In the genomic region with DNA sequence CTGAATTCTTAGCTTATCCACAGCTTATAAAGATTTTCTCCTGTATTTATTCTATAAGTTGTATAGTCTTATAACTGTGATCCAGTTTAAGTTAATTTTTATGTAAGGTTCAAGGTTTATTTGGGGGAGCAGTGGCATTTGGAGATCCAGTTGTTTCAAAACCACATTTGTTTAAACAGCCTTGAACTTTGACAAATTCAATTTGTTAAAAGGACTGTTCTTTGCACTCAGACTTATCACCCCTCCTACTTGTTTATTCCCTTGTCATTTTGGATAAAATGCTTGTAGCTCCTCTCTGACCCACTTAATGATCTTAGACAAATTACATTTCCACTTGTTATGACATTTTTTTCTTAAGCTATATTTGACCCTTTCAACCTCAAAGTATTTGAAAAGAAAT, we compare ENCODE assay signal across 1 cellular context.
TF ChIP-seq lines count a peak whose summit lies in the region.

No MANE protein-coding gene starts in this region.

TF ChIP-seq in HepG2, 621 proteins besides CTCF, POLR2A, EP300 and RAD21 (continued from another document and continues in another):
- TF ChIP-seq HDAC2 (CRISPR knock-in tag; IDR thresholded peaks at IDR 0.05) (no peak), HOXA3 (CRISPR knock-in tag; IDR thresholded peaks at IDR 0.05) (no peak), ZNF235 (CRISPR knock-in tag; IDR thresholded peaks at IDR 0.05; ENCODE audit: borderline replicate concordance) (no peak), NR2F6 (IDR thresholded peaks at IDR 0.05) (peak; percentile 93), NR2F6 (CRISPR knock-in tag; IDR thresholded peaks at IDR 0.05) (peak; percentile 90), ZZZ3 (CRISPR knock-in tag; IDR thresholded peaks at IDR 0.05; ENCODE audit: borderline replicate concordance) (no peak), KDM5A (IDR thresholded peaks at IDR 0.05; ENCODE audit: borderline replicate concordance, low read length) (no peak), ZMYM3 (CRISPR knock-in tag; IDR thresholded peaks at IDR 0.05) (no peak), ZNF441 (CRISPR knock-in tag; IDR thresholded peaks at IDR 0.05; ENCODE audit: borderline replicate concordance) (no peak), ETV6 (CRISPR knock-in tag; conservative IDR thresholded peaks at IDR 0.05) (no peak), ZNF580 (CRISPR knock-in tag; IDR thresholded peaks at IDR 0.05; ENCODE audit: borderline replicate concordance, low read depth) (no peak), ZNF782 (CRISPR knock-in tag; IDR thresholded peaks at IDR 0.05; ENCODE audit: borderline replicate concordance) (no peak), MAF1 (CRISPR knock-in tag; IDR thresholded peaks at IDR 0.05; ENCODE audit: borderline replicate concordance) (no peak), XRCC5 (optimal IDR thresholded peaks at IDR 0.05; ENCODE audit: low read length) (no peak), ZNF737 (CRISPR knock-in tag; IDR thresholded peaks at IDR 0.05; ENCODE audit: borderline replicate concordance) (no peak), ZNF160 (CRISPR knock-in tag; IDR thresholded peaks at IDR 0.05) (no peak), ARNTL (CRISPR knock-in tag; IDR thresholded peaks at IDR 0.05) (no peak), ZNF12 (CRISPR knock-in tag; IDR thresholded peaks at IDR 0.05) (no peak), ISL2 (CRISPR knock-in tag; IDR thresholded peaks at IDR 0.05) (peak; percentile 43; the same call in 1 of the 2 replicates), FIP1L1 (IDR thresholded peaks at IDR 0.05; ENCODE audit: borderline replicate concordance, insufficient read depth, low read depth, low read length) (no peak), GATAD1 (CRISPR knock-in tag; IDR thresholded peaks at IDR 0.05) (no peak), TEAD2 (CRISPR knock-in tag; IDR thresholded peaks at IDR 0.05) (no peak), MXI1 (IDR thresholded peaks at IDR 0.05; ENCODE audit: borderline replicate concordance, low read depth, low read length) (no peak), TRIM24 (CRISPR knock-in tag; IDR thresholded peaks at IDR 0.05) (no peak), IRF2 (CRISPR knock-in tag; IDR thresholded peaks at IDR 0.05) (no peak), MED8 (CRISPR knock-in tag; IDR thresholded peaks at IDR 0.05; ENCODE audit: insufficient replicate concordance) (no peak), PLRG1 (conservative IDR thresholded peaks at IDR 0.05) (no peak), MIXL1 (CRISPR knock-in tag; IDR thresholded peaks at IDR 0.05) (peak; percentile 95), ZNF34 (CRISPR knock-in tag; IDR thresholded peaks at IDR 0.05; ENCODE audit: borderline replicate concordance) (no peak), WIZ (CRISPR knock-in tag; IDR thresholded peaks at IDR 0.05) (no peak), ZBTB14 (CRISPR knock-in tag; IDR thresholded peaks at IDR 0.05) (no peak), ZNF296 (CRISPR knock-in tag; conservative IDR thresholded peaks at IDR 0.05) (no peak), EHMT2 (IDR thresholded peaks at IDR 0.05; ENCODE audit: borderline replicate concordance, low read depth, low read length) (peak; percentile 48; the same call in 1 of the 2 replicates), ZNF839 (CRISPR knock-in tag; IDR thresholded peaks at IDR 0.05; ENCODE audit: borderline replicate concordance) (no peak), MED1 (CRISPR knock-in tag; IDR thresholded peaks at IDR 0.05) (peak; percentile 47), ZNF558 (CRISPR knock-in tag; IDR thresholded peaks at IDR 0.05; ENCODE audit: borderline replicate concordance) (no peak), ETV5 (CRISPR knock-in tag; IDR thresholded peaks at IDR 0.05; ENCODE audit: borderline replicate concordance) (no peak), DPF2 (CRISPR knock-in tag; IDR thresholded peaks at IDR 0.05; ENCODE audit: borderline replicate concordance, low read depth) (peak; percentile 44; the same call in 1 of the 2 replicates), MEF2D (CRISPR knock-in tag; IDR thresholded peaks at IDR 0.05) (no peak), ZBTB26 (CRISPR knock-in tag; IDR thresholded peaks at IDR 0.05; ENCODE audit: borderline replicate concordance) (no peak), CBX1 (IDR thresholded peaks at IDR 0.05; ENCODE audit: low read depth) (no peak), ZSCAN5A (CRISPR knock-in tag; IDR thresholded peaks at IDR 0.05; ENCODE audit: borderline replicate concordance) (no peak), CREB1 (IDR thresholded peaks at IDR 0.05) (no peak), CREB1 (CRISPR knock-in tag; IDR thresholded peaks at IDR 0.05) (peak; percentile 36; the same call in 1 of the 2 replicates), TBX2 (CRISPR knock-in tag; IDR thresholded peaks at IDR 0.05; ENCODE audit: borderline replicate concordance) (no peak), FOXO1 (CRISPR knock-in tag; IDR thresholded peaks at IDR 0.05) (peak; percentile 71; the same call in 1 of the 2 replicates), ZSCAN12 (CRISPR knock-in tag; IDR thresholded peaks at IDR 0.05) (no peak), ZNF75D (CRISPR knock-in tag; IDR thresholded peaks at IDR 0.05; ENCODE audit: borderline replicate concordance) (no peak), HMG20B (CRISPR knock-in tag; conservative IDR thresholded peaks at IDR 0.05) (no peak), MIER2 (CRISPR knock-in tag; IDR thresholded peaks at IDR 0.05) (no peak), PHF20 (CRISPR knock-in tag; IDR thresholded peaks at IDR 0.05) (no peak), CENPBD1 (CRISPR knock-in tag; IDR thresholded peaks at IDR 0.05; ENCODE audit: borderline replicate concordance, low read depth) (no peak), CCDC6 (CRISPR knock-in tag; IDR thresholded peaks at IDR 0.05) (no peak), PAX8 (CRISPR knock-in tag; IDR thresholded peaks at IDR 0.05; ENCODE audit: borderline replicate concordance) (no peak), AKNA (CRISPR knock-in tag; IDR thresholded peaks at IDR 0.05; ENCODE audit: borderline replicate concordance) (no peak), KDM1A (CRISPR knock-in tag; IDR thresholded peaks at IDR 0.05) (no peak), CHCHD3 (CRISPR knock-in tag; IDR thresholded peaks at IDR 0.05) (no peak), ZNF775 (CRISPR knock-in tag; IDR thresholded peaks at IDR 0.05; ENCODE audit: borderline replicate concordance) (no peak), TOPORS (CRISPR knock-in tag; IDR thresholded peaks at IDR 0.05) (no peak), MEIS2 (CRISPR knock-in tag; IDR thresholded peaks at IDR 0.05) (no peak), DNMT1 (CRISPR knock-in tag; IDR thresholded peaks at IDR 0.05) (no peak), ZNF878 (CRISPR knock-in tag; IDR thresholded peaks at IDR 0.05) (no peak), ZBTB42 (CRISPR knock-in tag; IDR thresholded peaks at IDR 0.05) (no peak), ZFP37 (CRISPR knock-in tag; IDR thresholded peaks at IDR 0.05; ENCODE audit: borderline replicate concordance) (no peak), RFXANK (CRISPR knock-in tag; IDR thresholded peaks at IDR 0.05) (no peak), ZNF329 (CRISPR knock-in tag; IDR thresholded peaks at IDR 0.05; ENCODE audit: low read depth) (no peak), PHB2 (IDR thresholded peaks at IDR 0.05; ENCODE audit: partially characterized antibody) (no peak), FOXP1 (IDR thresholded peaks at IDR 0.05) (peak; percentile 63; the same call in 1 of the 2 replicates), FOXP1 (CRISPR knock-in tag; IDR thresholded peaks at IDR 0.05) (peak; percentile 82)
- TF ChIP-seq, protein P1, sequence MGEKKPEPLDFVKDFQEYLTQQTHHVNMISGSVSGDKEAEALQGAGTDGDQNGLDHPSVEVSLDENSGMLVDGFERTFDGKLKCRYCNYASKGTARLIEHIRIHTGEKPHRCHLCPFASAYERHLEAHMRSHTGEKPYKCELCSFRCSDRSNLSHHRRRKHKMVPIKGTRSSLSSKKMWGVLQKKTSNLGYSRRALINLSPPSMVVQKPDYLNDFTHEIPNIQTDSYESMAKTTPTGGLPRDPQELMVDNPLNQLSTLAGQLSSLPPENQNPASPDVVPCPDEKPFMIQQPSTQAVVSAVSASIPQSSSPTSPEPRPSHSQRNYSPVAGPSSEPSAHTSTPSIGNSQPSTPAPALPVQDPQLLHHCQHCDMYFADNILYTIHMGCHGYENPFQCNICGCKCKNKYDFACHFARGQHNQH (CRISPR knock-in tag; IDR thresholded peaks at IDR 0.05): no peak
- TF ChIP-seq, protein P2, sequence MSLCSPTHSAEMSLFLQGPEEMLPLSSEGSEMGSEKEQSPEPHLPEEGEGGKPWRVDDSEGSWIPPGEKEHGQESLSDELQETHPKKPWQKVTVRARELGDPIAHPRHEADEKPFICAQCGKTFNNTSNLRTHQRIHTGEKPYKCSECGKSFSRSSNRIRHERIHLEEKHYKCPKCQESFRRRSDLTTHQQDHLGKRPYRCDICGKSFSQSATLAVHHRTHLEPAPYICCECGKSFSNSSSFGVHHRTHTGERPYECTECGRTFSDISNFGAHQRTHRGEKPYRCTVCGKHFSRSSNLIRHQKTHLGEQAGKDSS (CRISPR knock-in tag; IDR thresholded peaks at IDR 0.05; ENCODE audit: borderline replicate concordance, low read depth): no peak
- TF ChIP-seq, protein P3, sequence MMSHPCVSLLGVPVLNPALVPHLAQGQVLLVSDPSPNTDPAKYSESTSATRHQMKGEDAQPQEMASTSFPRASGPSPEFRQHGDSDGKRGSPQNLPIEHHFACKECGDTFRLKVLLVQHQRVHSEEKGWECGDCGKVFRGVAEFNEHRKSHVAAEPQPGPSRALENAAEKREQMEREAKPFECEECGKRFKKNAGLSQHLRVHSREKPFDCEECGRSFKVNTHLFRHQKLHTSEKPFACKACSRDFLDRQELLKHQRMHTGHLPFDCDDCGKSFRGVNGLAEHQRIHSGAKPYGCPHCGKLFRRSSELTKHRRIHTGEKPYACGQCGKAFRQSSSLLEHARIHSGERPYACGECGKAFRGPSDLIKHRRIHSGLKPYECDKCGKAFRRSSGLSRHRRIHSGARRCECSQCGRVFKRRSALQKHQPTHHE (CRISPR knock-in tag; IDR thresholded peaks at IDR 0.05; ENCODE audit: borderline replicate concordance): no peak
